Comparison of ENCODE assay signal across 24 cellular contexts in the genomic region with DNA sequence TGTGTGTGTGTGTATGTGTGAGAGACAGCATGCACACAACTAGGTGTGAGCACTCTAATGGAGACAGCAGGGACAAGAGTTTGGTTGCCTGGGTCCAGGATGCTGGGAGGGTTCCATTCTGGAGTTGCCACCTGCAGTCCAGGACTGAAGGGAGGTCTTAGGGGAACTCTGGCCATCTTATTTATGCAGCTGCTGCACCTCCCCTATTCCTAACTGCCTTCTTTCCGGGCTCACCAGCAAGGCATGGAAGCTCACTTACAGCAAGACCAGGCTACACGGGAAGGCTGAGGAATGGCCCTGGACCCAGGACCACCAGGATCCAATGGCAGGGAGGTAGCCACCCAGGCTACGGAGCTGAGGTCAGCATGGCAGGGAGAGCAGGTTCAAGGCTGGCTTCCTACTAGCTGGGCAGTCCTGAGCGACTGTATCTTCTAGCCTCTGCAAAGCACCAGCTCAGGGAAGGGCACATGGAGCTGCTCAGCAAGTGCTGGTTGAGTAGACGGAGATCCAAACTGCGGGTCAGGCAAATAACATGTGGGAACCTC. TPM values are rescaled to one million over a fixed set of nuclear protein-coding genes. Genes with fewer than 3 reads are reported as not detected.
"Had no signal": no experiment of that assay in that cellular context is flagged by ENCODE, and none has a peak within 500 bp of the region (broad histone marks: within the 10 kb centered on the region; RNA-seq: fewer than 3 reads in every experiment).

No MANE protein-coding gene starts in this region.

- DNase-seq: IMR-90, Karpas-422, KG1, MG63, NCI-H1092, NCI-H1105 treated with DMSO at 0.1 percent for 48 hours, NCI-H1417 treated with DMSO at 0.1 percent for 48 hours, NCI-H146, NCI-H1694 treated with DMSO at 0.1 percent for 48 hours, NCI-H1930, NCI-H2081 treated with DMSO at 0.1 percent for 48 hours, NCI-H2171, NCI-H226, NCI-H446, NCI-H510A, NCI-H524 treated with DMSO at 0.1 percent for 48 hours, NCI-H69, NCI-H774, Right ventricle myocardium superior, RPMI8226, SIG-M5 had no signal

- H3K36me3 ChIP-seq: MG63, SJSA1 had no signal

- H3K4me1 ChIP-seq: SJSA1 had no signal

- H3K27me3 ChIP-seq: MG63, SJSA1 had no signal

- H3K9me3 ChIP-seq: MG63, SJSA1 had no signal

- H3K27ac ChIP-seq: SJSA1, SK-N-MC had no signal

- H3K4me3 ChIP-seq: MG63, SJSA1, SK-N-MC had no signal

- ATAC-seq: HepG2 had no signal

RNA-seq across cellular contexts. Expression of a gene that starts 42.2 kb away (rescaled TPM):
- total RNA-seq: HepG2, IMR-90, SJSA1 had no signal
- polyA plus RNA-seq: HepG2, IMR-90 had no signal
